ENCODE assay signal across 1 cellular context in genomic region chr7:4751398-4751947, GRCh38.
TF ChIP-seq lines count a peak whose summit lies in the region.

No MANE protein-coding gene starts in this region.

TF ChIP-seq in K562, 482 proteins besides CTCF, POLR2A, EP300 and RAD21:
- TF ChIP-seq RBM22 (IDR thresholded peaks at IDR 0.05; ENCODE audit: low read depth, low read length, poor library complexity, severe bottlenecking) (peak; percentile 62), ZBTB33 (CRISPR knock-in tag; IDR thresholded peaks at IDR 0.05) (peak; percentile 29; the same call in 1 of the 2 replicates), CSDE1 (IDR thresholded peaks at IDR 0.05) (no peak)
